In the genomic region with DNA sequence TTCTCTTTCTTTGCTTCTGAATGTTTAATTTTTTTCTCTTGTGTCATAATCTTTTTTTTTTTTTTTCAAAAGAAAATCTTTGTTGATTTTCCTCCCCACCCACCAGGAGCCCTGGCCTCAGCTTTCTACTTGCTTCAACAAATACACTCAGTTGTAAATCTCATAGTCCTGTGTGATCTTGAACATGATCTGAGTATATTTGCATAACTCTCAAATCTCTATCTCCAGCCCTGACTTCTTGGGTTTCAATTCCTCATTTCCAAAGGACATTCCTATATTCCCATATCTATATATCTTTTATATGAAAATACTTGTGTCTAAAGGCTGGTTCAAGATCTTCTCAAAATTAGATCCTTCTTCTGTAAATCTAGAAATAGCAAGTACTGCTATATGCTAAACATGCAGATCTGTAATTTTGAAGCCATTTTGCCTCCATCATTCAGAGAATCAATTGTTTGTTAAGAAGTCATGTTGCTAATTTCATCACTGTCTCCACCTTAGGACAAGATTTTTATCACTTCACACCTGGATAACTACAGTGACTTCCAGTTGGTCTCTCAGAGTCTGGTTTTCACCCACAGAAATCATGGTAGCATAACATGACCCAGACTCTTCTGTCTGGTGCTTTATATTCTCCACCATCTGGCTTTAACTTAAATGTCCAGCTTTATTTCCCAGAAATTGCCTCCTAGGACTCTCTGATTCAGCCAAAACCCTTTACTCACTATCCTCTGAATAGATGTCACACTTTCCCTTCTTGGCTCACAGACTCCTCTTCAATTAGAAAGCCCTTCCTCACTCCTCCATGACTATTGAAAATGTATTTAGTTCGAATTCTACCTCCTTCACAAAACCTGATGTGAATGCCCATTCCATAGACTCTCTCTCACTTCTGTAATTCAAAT, we compare ENCODE assay signal across 1 cellular context.
TF ChIP-seq lines count a peak whose summit lies in the region.

No MANE protein-coding gene starts in this region.

TF ChIP-seq in WTC11, 78 proteins besides CTCF, POLR2A, EP300 and RAD21 (continued from another document):
- TF ChIP-seq AFF4 (CRISPR knock-in tag; IDR thresholded peaks at IDR 0.05; ENCODE audit: borderline replicate concordance) = no peak
- no peak for TF ChIP-seq TP53 (CRISPR knock-in tag; IDR thresholded peaks at IDR 0.05)
- no peak for TF ChIP-seq RELA (CRISPR knock-in tag; IDR thresholded peaks at IDR 0.05; ENCODE audit: borderline replicate concordance)
- no peak for TF ChIP-seq ZNF263 (CRISPR knock-in tag; IDR thresholded peaks at IDR 0.05; ENCODE audit: low read depth)
- no peak for TF ChIP-seq RORB (CRISPR knock-in tag; IDR thresholded peaks at IDR 0.05)
- TF ChIP-seq, protein P1, sequence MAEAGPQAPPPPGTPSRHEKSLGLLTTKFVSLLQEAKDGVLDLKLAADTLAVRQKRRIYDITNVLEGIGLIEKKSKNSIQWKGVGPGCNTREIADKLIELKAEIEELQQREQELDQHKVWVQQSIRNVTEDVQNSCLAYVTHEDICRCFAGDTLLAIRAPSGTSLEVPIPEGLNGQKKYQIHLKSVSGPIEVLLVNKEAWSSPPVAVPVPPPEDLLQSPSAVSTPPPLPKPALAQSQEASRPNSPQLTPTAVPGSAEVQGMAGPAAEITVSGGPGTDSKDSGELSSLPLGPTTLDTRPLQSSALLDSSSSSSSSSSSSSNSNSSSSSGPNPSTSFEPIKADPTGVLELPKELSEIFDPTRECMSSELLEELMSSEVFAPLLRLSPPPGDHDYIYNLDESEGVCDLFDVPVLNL (CRISPR knock-in tag; IDR thresholded peaks at IDR 0.05; ENCODE audit: borderline replicate concordance, low read depth) = no peak
- TF ChIP-seq FOXK1 (CRISPR knock-in tag; IDR thresholded peaks at IDR 0.05) = no peak
- TF ChIP-seq, protein P2, sequence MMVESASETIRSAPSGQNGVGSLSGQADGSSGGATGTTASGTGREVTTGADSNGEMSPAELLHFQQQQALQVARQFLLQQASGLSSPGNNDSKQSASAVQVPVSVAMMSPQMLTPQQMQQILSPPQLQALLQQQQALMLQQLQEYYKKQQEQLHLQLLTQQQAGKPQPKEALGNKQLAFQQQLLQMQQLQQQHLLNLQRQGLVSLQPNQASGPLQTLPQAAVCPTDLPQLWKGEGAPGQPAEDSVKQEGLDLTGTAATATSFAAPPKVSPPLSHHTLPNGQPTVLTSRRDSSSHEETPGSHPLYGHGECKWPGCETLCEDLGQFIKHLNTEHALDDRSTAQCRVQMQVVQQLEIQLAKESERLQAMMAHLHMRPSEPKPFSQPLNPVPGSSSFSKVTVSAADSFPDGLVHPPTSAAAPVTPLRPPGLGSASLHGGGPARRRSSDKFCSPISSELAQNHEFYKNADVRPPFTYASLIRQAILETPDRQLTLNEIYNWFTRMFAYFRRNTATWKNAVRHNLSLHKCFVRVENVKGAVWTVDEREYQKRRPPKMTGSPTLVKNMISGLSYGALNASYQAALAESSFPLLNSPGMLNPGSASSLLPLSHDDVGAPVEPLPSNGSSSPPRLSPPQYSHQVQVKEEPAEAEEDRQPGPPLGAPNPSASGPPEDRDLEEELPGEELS (CRISPR knock-in tag; IDR thresholded peaks at IDR 0.05) = no peak
- no peak for TF ChIP-seq ZBTB21 (CRISPR knock-in tag; IDR thresholded peaks at IDR 0.05; ENCODE audit: borderline replicate concordance)
- TF ChIP-seq GRHL2 (CRISPR knock-in tag; IDR thresholded peaks at IDR 0.05; ENCODE audit: insufficient replicate concordance, severe bottlenecking) = no peak
